9 cellular contexts compared by ENCODE assay signal in genomic region chr1:15760520-15761211, GRCh38. TPM values are rescaled to one million over a fixed set of nuclear protein-coding genes. Genes with fewer than 3 reads are reported as not detected.
DNase-seq lines count a peak whose midpoint lies in the region; ATAC-seq and TF ChIP-seq lines count a peak whose summit lies in the region.
"Had no signal": no experiment of that assay in that cellular context is flagged by ENCODE, and none has a peak within 500 bp of the region (broad histone marks: within the 10 kb centered on the region; RNA-seq: fewer than 3 reads in every experiment).

No MANE protein-coding gene starts in this region.

- H3K27me3 ChIP-seq in hepatocyte (no peaks in the 10 kb centered on the region), gastrocnemius medialis (peaks cover 24 to 35% (median 30%) of the 10 kb centered on the region in 3 donors)

- peak; percentile 36 for DNase-seq in GM13977 (ENCODE audit: low spot score)
- peak; percentile 19 for DNase-seq in astrocyte of the cerebellum (ENCODE audit: low read depth)
- peak; percentile 56 for DNase-seq in hepatocyte (ENCODE audit: low spot score)
- no peak for DNase-seq in gastrocnemius medialis
- no peak for DNase-seq in activated naive CD4-positive, alpha-beta T cell treated with Interleukin-2 at 50 U/mL for 16 hours
- DNase-seq in central memory CD4-positive, alpha-beta T cell: no peak

- peaks cover 56% of the 10 kb centered on the region for H3K4me1 ChIP-seq in hepatocyte (ENCODE audit: insufficient read depth)
- H3K4me1 ChIP-seq in gastrocnemius medialis: peaks cover 0 to 15% of the 10 kb centered on the region in 2 donors

- no peak overlapping the region for H2AFZ ChIP-seq in hepatocyte

- H3K9me3 ChIP-seq in hepatocyte (ENCODE audit: low read depth) (no peaks in the 10 kb centered on the region), gastrocnemius medialis (no peaks in the 10 kb centered on the region)

- H3K4me2 ChIP-seq in hepatocyte: peak overlapping the region; percentile 87

- no peaks in the 10 kb centered on the region for H3K36me3 ChIP-seq in hepatocyte (replicated peaks; ENCODE audit: insufficient read depth, low read depth)
- H3K36me3 ChIP-seq in gastrocnemius medialis: no peaks in the 10 kb centered on the region

- in situ Hi-C loops in GM13977 (cut with MboI; ENCODE audit: low pct_unique_long_range_greater_than_20kb, low sequenced_read_pairs, unreplicated experiment): no loop called here
- in situ Hi-C loops in astrocyte of the cerebellum (cut with HindIII; ENCODE audit: low sequenced_read_pairs): no loop called here
- in situ Hi-C loops in gastrocnemius medialis (cut with MboI; ENCODE audit: low sequenced_read_pairs in 4 of 4): no loop called here

- intact Hi-C loops in gastrocnemius medialis (cut with DNase I; ENCODE audit: low total_unique reads): no loop called here

- no peak for ATAC-seq in gastrocnemius medialis
- no peak for ATAC-seq in GM21576 (IDR thresholded peaks at IDR 0.05; ENCODE audit: unreplicated experiment)
- no peak for ATAC-seq in HG03095 (IDR thresholded peaks at IDR 0.05; ENCODE audit: unreplicated experiment)

- no peak for TF ChIP-seq POLR2A in gastrocnemius medialis (IDR thresholded peaks at IDR 0.05)

- TF ChIP-seq CTCF in GM13977 (IDR thresholded peaks at IDR 0.05; ENCODE audit: extremely low read depth, insufficient read depth, missing control alignments) (no peak), astrocyte of the cerebellum (IDR thresholded peaks at IDR 0.05; ENCODE audit: low read depth, low read length, missing control alignments) (no peak), hepatocyte (IDR thresholded peaks at IDR 0.05; ENCODE audit: poor library complexity) (no peak), gastrocnemius medialis (IDR thresholded peaks at IDR 0.05 in 4 of 5, conservative IDR thresholded peaks at IDR 0.05 in 1 of 5) (no peak)

- peak overlapping the region; percentile 95 for H3K27ac ChIP-seq in hepatocyte
- H3K27ac ChIP-seq in gastrocnemius medialis: peak overlapping the region; percentile 24 to 65 (median 52)

- H3K79me2 ChIP-seq in hepatocyte: peaks cover 69% of the 10 kb centered on the region

- H3K9me2 ChIP-seq in hepatocyte (replicated peaks; ENCODE audit: insufficient read depth): no peaks in the 10 kb centered on the region

- H3K4me3 ChIP-seq in astrocyte of the cerebellum (ENCODE audit: low read depth, low read length): peak overlapping the region; percentile 84
- H3K4me3 ChIP-seq in hepatocyte: peak overlapping the region; percentile 34
- H3K4me3 ChIP-seq in gastrocnemius medialis: no peak overlapping the region

- H4K20me1 ChIP-seq in hepatocyte (ENCODE audit: insufficient read depth, poor library complexity, severe bottlenecking): peaks cover 42% of the 10 kb centered on the region

- 17% methylated on average over 12 of the region's 12 CpGs for WGBS in hepatocyte (ENCODE audit: low lambda C conversion rate, missing lambda C conversion rate)

RNA-seq across cellular contexts. Expression of gene FBLIM1, which starts 2.1 kb away (rescaled TPM):
- total RNA-seq in hepatocyte: 109 and 117 TPM in 2 replicates
- polyA plus RNA-seq in hepatocyte: 102 and 120 TPM in 2 replicates
- total RNA-seq in gastrocnemius medialis: 1 to 10 TPM; 1.4 to 3.9 (median 3.8) TPM
- polyA plus RNA-seq: IgD-negative memory B cell had no signal

RNA-seq across cellular contexts. Expression of gene TMEM82, which starts 18.4 kb away (rescaled TPM):
- total RNA-seq in hepatocyte (10.7 and 11.9 TPM in 2 replicates), gastrocnemius medialis (under 1 TPM in 1 of 4 donors, not detected in 3; 0.33 TPM)
- 14.7 and 16.4 TPM in 2 replicates for polyA plus RNA-seq in hepatocyte
- polyA plus RNA-seq: IgD-negative memory B cell had no signal

RNA-seq across cellular contexts. Expression of gene SLC25A34, which starts 24.6 kb away (rescaled TPM):
- total RNA-seq in hepatocyte (0.68 and 0.87 TPM in 2 replicates), gastrocnemius medialis (10 to 100 TPM in 3 of 4 donors, 1 to 10 TPM in 1; 7.8 to 17.2 (median 13.8) TPM)
- 0.71 and 0.77 TPM in 2 replicates for polyA plus RNA-seq in hepatocyte
- polyA plus RNA-seq: IgD-negative memory B cell had no signal

RNA-seq across cellular contexts. Expression of gene UQCRHL, which starts 46.8 kb away (rescaled TPM):
- total RNA-seq in hepatocyte (2.0 and 2.6 TPM in 2 replicates), gastrocnemius medialis (1 to 10 TPM; 1.2 to 2.4 (median 1.2) TPM)
- 1.0 and 1.8 TPM in 2 replicates for polyA plus RNA-seq in hepatocyte

Comparison
In these comparisons a context has a peak if more than half of its experiments do, and no peak if none do; other contexts are left out.
1. DNase-seq: peak in GM13977 (single experiment), astrocyte of the cerebellum (single experiment) and hepatocyte (single experiment); none in gastrocnemius medialis (0 of 2), activated naive CD4-positive, alpha-beta T cell treated with Interleukin-2 at 50 U/mL for 16 hours (single experiment) and central memory CD4-positive, alpha-beta T cell (single experiment).
2. H3K4me3 ChIP-seq: peak in astrocyte of the cerebellum (single experiment) and hepatocyte (single experiment); none in gastrocnemius medialis (0 of 4).
3. RNA of gene FBLIM1, which starts 2.1 kb away (total RNA-seq): 109 to 117 TPM in hepatocyte; 1.4 to 3.9 TPM in gastrocnemius medialis; every median in the first group is over 10 times any median in the second.